Comparison of ENCODE assay signal across 23 cellular contexts in genomic region chr2:204503869-204504268, GRCh38. TPM values are rescaled to one million over a fixed set of nuclear protein-coding genes. Genes with fewer than 3 reads are reported as not detected.
DNase-seq lines count a peak whose midpoint lies in the region; ATAC-seq, FAIRE-seq and TF ChIP-seq lines count a peak whose summit lies in the region.
"Had no signal": no experiment of that assay in that cellular context is flagged by ENCODE, and none has a peak within 500 bp of the region (broad histone marks: within the 10 kb centered on the region; RNA-seq: fewer than 3 reads in every experiment).

No MANE protein-coding gene starts in this region.

- CTCF ChIA-PET in K562 (lab: Yijun Ruan, JAX; ENCODE audit: low intra/inter-chr PET ratio): interaction anchor here (0.5 kb wide), 1 partner anchor 258 kb away, joined by 7 read pairs; no protein-coding TSS in a partner anchor

- TF ChIP-seq EP300 in K562 (IDR thresholded peaks at IDR 0.05; ENCODE audit: low read length): peak; percentile 40; the same call in 1 of the 2 replicates

- POLR2A ChIA-PET in K562 (lab: Yijun Ruan, JAX): no interaction called here

- H3K36me3 ChIP-seq in K562 (ENCODE audit: control insufficient read depth, insufficient read depth, low read length) (no peaks in the 10 kb centered on the region), mucosa of descending colon (ENCODE audit: low read depth) (no peaks in the 10 kb centered on the region)
- H3K36me3 ChIP-seq: BE2C had no signal

- no peak overlapping the region for H3K9ac ChIP-seq in K562 (ENCODE audit: insufficient read depth in 1 of 2, low read depth in 2 of 2, low read length in 2 of 2)

- no peaks in the 10 kb centered on the region for H3K79me2 ChIP-seq in K562 (ENCODE audit: control insufficient read depth, insufficient read depth, low read length)

- no peak overlapping the region for H2AFZ ChIP-seq in K562 (ENCODE audit: low read depth, low read length)

- H4K20me1 ChIP-seq in K562 (replicated peaks; ENCODE audit: control insufficient read depth, insufficient read depth, low read length): no peaks in the 10 kb centered on the region

- no peaks in the 10 kb centered on the region; a peak in 1 of 5 replicates for H3K4me1 ChIP-seq in K562 (replicated peaks in 1 of 2; ENCODE audit: control insufficient read depth in 2 of 2, insufficient read depth in 2 of 2, low read length in 2 of 2)
- no peaks in the 10 kb centered on the region for H3K4me1 ChIP-seq in mucosa of descending colon (ENCODE audit: low read depth)
- H3K4me1 ChIP-seq: BE2C had no signal

- intact Hi-C loops in K562 (cut with micrococcal nuclease) (no loop called here), mucosa of descending colon (cut with DNase I, micrococcal nuclease) (no loop called here)

- H3K9me1 ChIP-seq in K562 (ENCODE audit: control insufficient read depth, insufficient read depth, low read length): no peaks in the 10 kb centered on the region

- H3K9me3 ChIP-seq in K562 (replicated peaks; ENCODE audit: control insufficient read depth, insufficient read depth, low read depth, low read length): no peaks in the 10 kb centered on the region
- H3K9me3 ChIP-seq in mucosa of descending colon: no peaks in the 10 kb centered on the region
- H3K9me3 ChIP-seq: BE2C had no signal

- FAIRE-seq in K562 (lab: Jason Lieb, UNC): no peak
- FAIRE-seq: A204.1, GM12892, GM18507 had no signal

- DNase-seq in A172 (ENCODE audit: low spot score): peak; percentile 27
- peak; percentile 22 for DNase-seq in LHCN-M2 (ENCODE audit: low read depth)
- DNase-seq in K562 (ENCODE audit: extremely low read depth in 1 of 4, low spot score in 3 of 4): no peak
- DNase-seq in kidney tubule cell (ENCODE audit: low spot score): peak; percentile 9
- no peak for DNase-seq in HuH-7.5 (ENCODE audit: low spot score)
- no peak for DNase-seq in NCI-H446 treated with DMSO at 0.1 percent for 48 hours (lab: John Stamatoyannopoulos, UW)
- no peak for DNase-seq in CD1c-positive myeloid dendritic cell (ENCODE audit: extremely low spot score)
- DNase-seq in mucosa of descending colon: no peak
- DNase-seq: BE2C; CD4-positive, alpha-beta T cell; DMS153; H9; Karpas-422; NCI-H1092 treated with DMSO at 0.1 percent for 48 hours; NCI-H2029 treated with DMSO at 0.1 percent for 48 hours; NCI-H2171 treated with DMSO at 0.1 percent for 48 hours; NCI-H748 treated with DMSO at 0.1 percent for 48 hours; NK-92 treated with Interleukin-12 subunit alpha and Interleukin-12 subunit beta, amount 100 ng/mL, for 24 hours; SHP77 treated with DMSO at 0.1 percent for 48 hours had no signal

- H3K27me3 ChIP-seq in K562 (ENCODE audit: control insufficient read depth in 2 of 2, insufficient read depth in 2 of 2, low read length in 2 of 2): no peaks in the 10 kb centered on the region
- H3K27me3 ChIP-seq: BE2C had no signal

- in situ Hi-C loops in K562 (cut with MboI): no loop called here

- no peak for ATAC-seq in K562
- ATAC-seq in mucosa of descending colon: no peak
- ATAC-seq: SK-N-SH treated with all-trans-retinoic acid at 6 μM for 48 hours had no signal

- TF ChIP-seq POLR2A in K562 (conservative IDR thresholded peaks at IDR 0.05): no peak

- TF ChIP-seq CTCF in K562 (IDR thresholded peaks at IDR 0.05 in 2 of 3, conservative IDR thresholded peaks at IDR 0.05 in 1 of 3; ENCODE audit: insufficient read depth in 2 of 3, low read depth in 1 of 3, low read length in 3 of 3): no peak
- no peak for TF ChIP-seq CTCF in mucosa of descending colon (IDR thresholded peaks at IDR 0.05)

- BruUV-seq in K562 (replicated peaks; lab: Mats Ljungman, UMichigan): no TSS peak

- WGBS in K562 (ENCODE audit: insufficient coverage, low coverage, missing lambda C conversion rate): 0% methylated on average over 2 of the region's 2 CpGs

- TF ChIP-seq RAD21 in K562 (CRISPR knock-in tag; conservative IDR thresholded peaks at IDR 0.05 in 1 of 2, IDR thresholded peaks at IDR 0.05 in 1 of 2): no peak

- H3K4me3 ChIP-seq in K562: no peak overlapping the region
- H3K4me3 ChIP-seq in mucosa of descending colon: no peak overlapping the region

- H3K27ac ChIP-seq in K562 (ENCODE audit: extremely low read depth, low read depth, low read length): no peak overlapping the region

- H3K4me2 ChIP-seq in K562 (ENCODE audit: insufficient read depth, low read length): no peak overlapping the region

TF ChIP-seq in K562, 482 proteins besides CTCF, POLR2A, EP300 and RAD21 (continues in another document):
- TF ChIP-seq ARHGAP35 (IDR thresholded peaks at IDR 0.05; ENCODE audit: partially characterized antibody) (no peak), CHD2 (IDR thresholded peaks at IDR 0.05; ENCODE audit: low read depth, low read length) (no peak), ZNF384 (IDR thresholded peaks at IDR 0.05; ENCODE audit: low read depth, low read length) (no peak), KLF16 (IDR thresholded peaks at IDR 0.05) (no peak), SUPT5H (IDR thresholded peaks at IDR 0.05) (no peak), ZNF551 (CRISPR knock-in tag; IDR thresholded peaks at IDR 0.05) (no peak), JUND (IDR thresholded peaks at IDR 0.05; ENCODE audit: borderline replicate concordance, low read depth, low read length) (peak; percentile 55; the same call in 1 of the 2 replicates), JUND (tag; IDR thresholded peaks at IDR 0.05; ENCODE audit: borderline replicate concordance, low read depth, low read length) (peak; percentile 43; the same call in 1 of the 3 replicates), ZNF175 (CRISPR knock-in tag; IDR thresholded peaks at IDR 0.05; ENCODE audit: low read depth) (peak; percentile 51; the same call in 1 of the 2 replicates), CTCFL (IDR thresholded peaks at IDR 0.05; ENCODE audit: borderline replicate concordance, insufficient read depth, low read depth, low read length, poor library complexity, severe bottlenecking) (no peak), FOSL1 (tag; conservative IDR thresholded peaks at IDR 0.05) (peak; percentile 71), ZBTB12 (CRISPR knock-in tag; IDR thresholded peaks at IDR 0.05) (peak; percentile 76), HNRNPLL (IDR thresholded peaks at IDR 0.05; ENCODE audit: low read depth, low read length, poor library complexity, severe bottlenecking) (no peak)
- TF ChIP-seq, protein P1, sequence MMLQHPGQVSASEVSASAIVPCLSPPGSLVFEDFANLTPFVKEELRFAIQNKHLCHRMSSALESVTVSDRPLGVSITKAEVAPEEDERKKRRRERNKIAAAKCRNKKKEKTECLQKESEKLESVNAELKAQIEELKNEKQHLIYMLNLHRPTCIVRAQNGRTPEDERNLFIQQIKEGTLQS (IDR thresholded peaks at IDR 0.05): peak; percentile 40; the same call in 1 of the 2 replicates
- TF ChIP-seq, protein P1 (CRISPR knock-in tag; conservative IDR thresholded peaks at IDR 0.05): no peak

RNA-seq across cellular contexts. Expression of gene PARD3B, which starts 41.4 kb away (rescaled TPM):
- total RNA-seq in A172 (2014; rRNA removed; shearing (Covaris generic)): 3.7 and 5.4 TPM in 2 replicates
- 2.8 and 4.0 TPM in 2 replicates for total RNA-seq in LHCN-M2 (2014; rRNA removed)
- 4.5 TPM for polyA plus RNA-seq in LHCN-M2 (2012)
- total RNA-seq in K562 (2011; cell fraction: chromatin; rRNA removed; ENCODE audit: low replicate concordance): 3.8 and 10.8 TPM in 2 replicates
- total RNA-seq in K562 (2011; cell fraction: nucleolus; rRNA removed): 1.3 and 3.2 TPM in 2 replicates
- total RNA-seq in K562 (2011; cell fraction: nucleoplasm; rRNA removed): 2.8 and 3.4 TPM in 2 replicates
- total RNA-seq in K562 (2014; rRNA removed): 1.2 and 1.6 TPM in 2 replicates
- total RNA-seq in K562 (2014; rRNA removed; fragmentation: Illumina TruSeq; extraction: Trizol): 2.0 and 2.5 TPM in 2 replicates
- 2.6 TPM in 2 replicates for total RNA-seq in K562 (2015; rRNA removed; fragmentation: Illumina TruSeq; extraction: Trizol)
- total RNA-seq in K562 (2021): 2.7 and 3.0 TPM in 2 replicates
- polyA plus RNA-seq in K562 (2011; rRNA removed): 0.15 TPM in 1 of 2 replicates, not detected in the other
- 0.01 and 0.04 TPM in 2 replicates for polyA plus RNA-seq in K562 (2011; cell fraction: cytosol; rRNA removed)
- 0.10 and 0.24 TPM in 2 replicates for polyA plus RNA-seq in K562 (2011; cell fraction: nucleus; rRNA removed)
- polyA plus RNA-seq in K562 (2012): 1.0 and 4.2 TPM in 2 replicates
- 0.83 and 1.1 TPM in 2 replicates for polyA plus RNA-seq in K562 (2014; fragmentation: Illumina TruSeq; extraction: Trizol)
- polyA plus RNA-seq in K562 (2014; fragmentation: Nextera tagmentation; extraction: Ambion mirVana): under 1 TPM; 0.34 to 0.56 TPM
- 0.61 and 0.70 TPM in 2 replicates for polyA plus RNA-seq in K562 (2014; rRNA removed)
- polyA minus RNA-seq in K562 (2011; rRNA and poly(A)+ RNA removed): 0.03 and 1.1 TPM in 2 replicates
- not detected in 2 replicates for polyA minus RNA-seq in K562 (2011; cell fraction: cytosol; rRNA and poly(A)+ RNA removed)
- 0.81 TPM in 1 of 2 replicates, not detected in the other for polyA minus RNA-seq in K562 (2011; cell fraction: nucleus; rRNA and poly(A)+ RNA removed)
- total RNA-seq in mucosa of descending colon: 10 to 100 TPM; 21.1 to 56.8 (median 44.0) TPM

Comparison
In these comparisons a context has a peak if more than half of its experiments do, and no peak if none do; other contexts are left out.
1. DNase-seq: peak in A172 (single experiment), LHCN-M2 (single experiment) and kidney tubule cell (single experiment); none in K562 (0 of 4), HuH-7.5 (single experiment), NCI-H446 treated with DMSO at 0.1 percent for 48 hours (single experiment), CD1c-positive myeloid dendritic cell (single experiment) and mucosa of descending colon (0 of 3).